ENCODE assay signal across 9 cellular contexts in the genomic region with DNA sequence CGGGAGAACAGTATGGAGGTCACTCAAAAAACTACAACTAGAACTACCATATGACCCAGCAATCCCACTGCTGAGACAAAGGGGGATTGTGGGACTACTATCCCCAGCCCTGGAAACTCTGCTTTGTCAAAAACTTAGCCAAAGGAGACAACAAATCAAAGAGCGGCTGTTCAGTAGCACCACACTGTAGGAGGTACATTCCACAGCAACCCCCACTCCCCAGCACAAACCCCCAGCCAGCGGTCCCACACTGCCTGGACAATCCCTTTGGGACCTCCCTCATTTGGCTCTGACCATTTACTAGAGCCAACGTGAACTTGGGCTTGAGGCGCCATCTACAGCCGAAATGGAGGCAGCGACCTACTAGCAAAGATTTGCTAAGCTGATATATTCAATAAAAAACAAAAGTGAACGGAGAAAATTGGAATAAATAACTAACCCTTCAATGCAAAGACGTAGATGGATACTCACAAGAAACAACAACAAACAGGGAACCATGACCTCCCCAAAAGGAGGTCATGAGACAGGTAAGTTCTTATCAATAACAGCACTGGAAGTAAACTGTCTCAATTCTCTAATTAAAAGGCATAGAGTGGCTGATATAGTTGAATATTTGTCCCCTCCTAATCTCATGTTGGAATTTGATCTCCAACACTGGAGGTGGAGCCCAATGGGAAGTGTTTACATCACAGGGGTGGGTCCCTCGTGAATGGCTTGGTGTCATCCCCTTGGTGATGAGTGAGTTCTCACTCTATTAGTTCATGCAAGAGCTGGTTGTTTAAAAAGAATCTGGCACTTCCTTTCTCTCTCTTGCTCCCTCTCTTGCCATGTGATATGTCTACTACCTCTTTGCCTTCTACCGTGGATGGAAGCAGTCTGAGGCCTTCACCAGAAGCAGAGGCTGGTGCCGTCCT.
DNase-seq lines count a peak whose midpoint lies in the region; ATAC-seq and TF ChIP-seq lines count a peak whose summit lies in the region.
"Had no signal": no experiment of that assay in that cellular context is flagged by ENCODE, and none has a peak within 500 bp of the region (broad histone marks: within the 10 kb centered on the region; RNA-seq: fewer than 3 reads in every experiment).

No MANE protein-coding gene starts in this region.

- H3K4me3 Mint-ChIP-seq in HFFc6, result no peak overlapping the region
- no peak overlapping the region for H3K4me3 Mint-ChIP-seq in CD4-positive, alpha-beta T cell
- H3K4me3 Mint-ChIP-seq: CD4-positive, CD25-positive, alpha-beta regulatory T cell had no signal

- 33% methylated on average over 11 of the region's 12 CpGs for WGBS in right lobe of liver (ENCODE audit: insufficient coverage, low coverage, low lambda C conversion rate, missing lambda C conversion rate)

- TF ChIP-seq POLR2A in breast epithelium (IDR thresholded peaks at IDR 0.05), result no peak
- TF ChIP-seq POLR2A in right lobe of liver (IDR thresholded peaks at IDR 0.05), result no peak

- CTCF ChIA-PET in CD4-positive, alpha-beta T cell (lab: Charles Lee), result interaction anchor here (0.7 kb wide), 1 partner anchor 43 kb away, joined by 3 read pairs; no protein-coding TSS in a partner anchor

- TF ChIP-seq CTCF in HFFc6 (IDR thresholded peaks at IDR 0.05) (peak; percentile 84), breast epithelium (IDR thresholded peaks at IDR 0.05) (peak in 2 of 3 donors; percentile 23 to 32), right lobe of liver (IDR thresholded peaks at IDR 0.05) (peak; percentile 25 to 54 (median 34))
- TF ChIP-seq CTCF in CD4-positive, alpha-beta T cell (IDR thresholded peaks at IDR 0.05), result no peak

- H3K36me3 ChIP-seq in breast epithelium (no peaks in the 10 kb centered on the region), right lobe of liver (no peaks in the 10 kb centered on the region)

- H3K27ac ChIP-seq in breast epithelium, result no peak overlapping the region
- H3K27ac ChIP-seq in right lobe of liver, result no peak overlapping the region
- no peak overlapping the region for H3K27ac ChIP-seq in CD4-positive, alpha-beta T cell (ENCODE audit: low read depth, low read length)

- ATAC-seq in right lobe of liver, result peak in 3 of 4 donors; percentile 37 to 65 (median 45)
- no peak for ATAC-seq in CD4-positive, alpha-beta T cell (ENCODE audit: poor library complexity)

- POLR2A ChIA-PET in CD4-positive, alpha-beta T cell (lab: Charles Lee), result no interaction called here

- intact Hi-C loops in breast epithelium (cut with DNase I; ENCODE audit: low total_unique reads) (no loop called here), right lobe of liver (cut with DNase I) (no loop called here)
- intact Hi-C loops in CD4-positive, alpha-beta T cell (cut with DNase I, micrococcal nuclease), result no loop called here

- H3K9me3 Mint-ChIP-seq in HFFc6, result no peaks in the 10 kb centered on the region
- no peaks in the 10 kb centered on the region for H3K9me3 Mint-ChIP-seq in CD4-positive, alpha-beta T cell

- H3K27me3 Mint-ChIP-seq in HFFc6 (ENCODE audit: insufficient read depth), result peaks cover 1% of the 10 kb centered on the region; the same call in 1 of the 2 replicates
- peaks cover 11% of the 10 kb centered on the region for H3K27me3 Mint-ChIP-seq in CD4-positive, alpha-beta T cell

- no peaks in the 10 kb centered on the region for H3K27me3 ChIP-seq in breast epithelium
- no peaks in the 10 kb centered on the region for H3K27me3 ChIP-seq in right lobe of liver
- H3K27me3 ChIP-seq in CD4-positive, alpha-beta T cell (ENCODE audit: control insufficient read depth, insufficient read depth, low read length), result no peaks in the 10 kb centered on the region

- no peaks in the 10 kb centered on the region for H3K4me1 ChIP-seq in breast epithelium
- no peaks in the 10 kb centered on the region for H3K4me1 ChIP-seq in right lobe of liver

- H3K9me3 ChIP-seq in breast epithelium (no peaks in the 10 kb centered on the region), right lobe of liver (no peaks in the 10 kb centered on the region)
- no peaks in the 10 kb centered on the region for H3K9me3 ChIP-seq in CD4-positive, alpha-beta T cell (ENCODE audit: control insufficient read depth, low read length)

- DNase-seq in NCI-H510A treated with DMSO at 0.1 percent for 48 hours (lab: John Stamatoyannopoulos, UW) (peak; percentile 60), NCI-H510A (lab: John Stamatoyannopoulos, UW) (no peak), HFFc6 (peak; percentile 49), NCI-H69 (lab: John Stamatoyannopoulos, UW) (peak; percentile 83), breast epithelium (ENCODE audit: low spot score in 2 of 2) (no peak), right lobe of liver (no peak), SIG-M5 (lab: John Stamatoyannopoulos, UW) (no peak)
- DNase-seq in CD4-positive, alpha-beta T cell, result no peak

- peaks cover 17% of the 10 kb centered on the region for H3K4me1 Mint-ChIP-seq in HFFc6 (ENCODE audit: low read depth)
- H3K4me1 Mint-ChIP-seq in CD4-positive, alpha-beta T cell (ENCODE audit: low read depth), result no peaks in the 10 kb centered on the region
- H3K4me1 Mint-ChIP-seq: CD4-positive, CD25-positive, alpha-beta regulatory T cell had no signal

- H3K4me3 ChIP-seq in breast epithelium, result no peak overlapping the region
- H3K4me3 ChIP-seq in right lobe of liver, result no peak overlapping the region

- no peak overlapping the region for H3K27ac Mint-ChIP-seq in HFFc6
- H3K27ac Mint-ChIP-seq in CD4-positive, alpha-beta T cell, result no peak overlapping the region
- H3K27ac Mint-ChIP-seq: CD4-positive, CD25-positive, alpha-beta regulatory T cell had no signal

- no peaks in the 10 kb centered on the region for H3K36me3 Mint-ChIP-seq in HFFc6 (ENCODE audit: low read depth)
- no peaks in the 10 kb centered on the region for H3K36me3 Mint-ChIP-seq in CD4-positive, alpha-beta T cell (ENCODE audit: low read depth)
- H3K36me3 Mint-ChIP-seq: CD4-positive, CD25-positive, alpha-beta regulatory T cell had no signal

Comparison
In these comparisons a context has a peak if more than half of its experiments do, and no peak if none do; other contexts are left out.
1. DNase-seq: peak in NCI-H510A treated with DMSO at 0.1 percent for 48 hours (single experiment), HFFc6 (single experiment) and NCI-H69 (single experiment); none in NCI-H510A (single experiment), breast epithelium (0 of 2), right lobe of liver (0 of 3), SIG-M5 (single experiment) and CD4-positive, alpha-beta T cell (0 of 10).